In genomic region chr2:224572338-224572737, GRCh38 we compare ENCODE assay signal across 21 cellular contexts. TPM values are rescaled to one million over a fixed set of nuclear protein-coding genes. Genes with fewer than 3 reads are reported as not detected.
DNase-seq lines count a peak whose midpoint lies in the region; ATAC-seq and TF ChIP-seq lines count a peak whose summit lies in the region.
"Had no signal": no experiment of that assay in that cellular context is flagged by ENCODE, and none has a peak within 500 bp of the region (broad histone marks: within the 10 kb centered on the region; RNA-seq: fewer than 3 reads in every experiment).

No MANE protein-coding gene starts in this region.

- 85 to 87% methylated on average over 4 of the region's 4 CpGs for WGBS in sigmoid colon, 2 donors

- TF ChIP-seq EP300 in sigmoid colon (IDR thresholded peaks at IDR 0.05) = no peak

- no peak overlapping the region for H3K4me3 ChIP-seq in SJCRH30
- H3K4me3 ChIP-seq in sigmoid colon = no peak overlapping the region
- H3K4me3 ChIP-seq: dorsolateral prefrontal cortex, suprapubic skin had no signal

- H3K4me3 Mint-ChIP-seq in natural killer cell (no peak overlapping the region), naive B cell (peak overlapping the region in 5 of 8 donors; percentile 4 to 40 (median 36))
- H3K4me3 Mint-ChIP-seq in natural killer cell treated with Interleukin-12 subunit alpha and Interleukin-12 subunit beta and Interleukin-15 and Interleukin-18, amount 100 ng/mL, for 72 hours = no peak overlapping the region
- H3K4me3 Mint-ChIP-seq: activated B cell treated with CpG ODN at 0.5 μM for 24 hours; stimulated activated naive B cell treated with anti-CD40 and anti-IgM and Interleukin-4, amounts not matched to agents 10 μg/mL and 1 μg/mL and 100 μg/mL, for 72 hours had no signal

- H3K27me3 Mint-ChIP-seq in natural killer cell (ENCODE audit: low read depth in 2 of 2) (no peaks in the 10 kb centered on the region), naive B cell (no peaks in the 10 kb centered on the region)
- H3K27me3 Mint-ChIP-seq in natural killer cell treated with Interleukin-12 subunit alpha and Interleukin-12 subunit beta and Interleukin-15 and Interleukin-18, amount 100 ng/mL, for 72 hours = no peaks in the 10 kb centered on the region
- H3K27me3 Mint-ChIP-seq: activated B cell treated with CpG ODN at 0.5 μM for 24 hours; activated naive CD4-positive, alpha-beta T cell treated with anti-CD3 and anti-CD28 coated beads, Interleukin-2, amount 50 U/mL, for 24 hours; stimulated activated naive B cell treated with anti-CD40 and anti-IgM and Interleukin-4, amounts not matched to agents 10 μg/mL and 1 μg/mL and 100 μg/mL, for 72 hours had no signal

- DNase-seq in natural killer cell (no peak), SJCRH30 (peak; percentile 73 to 87), naive B cell (no peak), SKM-1 (lab: John Stamatoyannopoulos, UW; ENCODE audit: unreplicated experiment) (no peak), NCI-H1694 (lab: John Stamatoyannopoulos, UW) (no peak), sigmoid colon (no peak)
- DNase-seq in natural killer cell treated with Interleukin-12 subunit alpha and Interleukin-12 subunit beta and Interleukin-15 and Interleukin-18, amount 100 ng/mL, for 72 hours (ENCODE audit: low spot score) = no peak
- DNase-seq: activated B cell treated with CpG ODN at 0.5 μM for 24 hours; aorta; C1 segment of cervical spinal cord; cerebellar nuclear complex; dorsolateral prefrontal cortex; kidney glomerular epithelial cell; NCI-H1105 treated with DMSO at 0.1 percent for 48 hours; NCI-H2171 treated with DMSO at 0.1 percent for 48 hours; NCI-H774; OCI-M1; stimulated activated CD4-positive, alpha-beta T cell treated with anti-CD3 and anti-CD28 coated beads, Interleukin-4, amount 100 ng/mL, for 1 hour; stimulated activated naive B cell treated with anti-CD40 and anti-IgM and Interleukin-4, amounts not matched to agents 10 μg/mL and 1 μg/mL and 100 μg/mL, for 72 hours had no signal

- TF ChIP-seq CTCF in natural killer cell (IDR thresholded peaks at IDR 0.05) (no peak), sigmoid colon (IDR thresholded peaks at IDR 0.05) (no peak)

- H3K27ac ChIP-seq in SJCRH30 (no peak overlapping the region), sigmoid colon (no peak overlapping the region)
- H3K27ac ChIP-seq: dorsolateral prefrontal cortex, suprapubic skin had no signal

- H3K9me3 ChIP-seq in SJCRH30 (replicated peaks) (no peaks in the 10 kb centered on the region), sigmoid colon (no peaks in the 10 kb centered on the region)
- H3K9me3 ChIP-seq: suprapubic skin had no signal

- H3K36me3 ChIP-seq in SJCRH30 (peaks cover 12% of the 10 kb centered on the region), sigmoid colon (no peaks in the 10 kb centered on the region)
- H3K36me3 ChIP-seq: suprapubic skin had no signal

- H3K9me3 Mint-ChIP-seq in natural killer cell = no peaks in the 10 kb centered on the region
- no peaks in the 10 kb centered on the region for H3K9me3 Mint-ChIP-seq in natural killer cell treated with Interleukin-12 subunit alpha and Interleukin-12 subunit beta and Interleukin-15 and Interleukin-18, amount 100 ng/mL, for 72 hours
- H3K9me3 Mint-ChIP-seq in naive B cell = peaks cover 0 to 7% (median 4%) of the 10 kb centered on the region in 7 donors
- H3K9me3 Mint-ChIP-seq: activated B cell treated with CpG ODN at 0.5 μM for 24 hours; activated naive CD4-positive, alpha-beta T cell treated with anti-CD3 and anti-CD28 coated beads, Interleukin-2, amount 50 U/mL, for 24 hours had no signal

- TF ChIP-seq POLR2A in sigmoid colon (IDR thresholded peaks at IDR 0.05) = no peak

- intact Hi-C loops in natural killer cell (cut with micrococcal nuclease) (no loop called here), sigmoid colon (cut with DNase I) (no loop called here)

- H3K36me3 Mint-ChIP-seq in natural killer cell (no peaks in the 10 kb centered on the region), naive B cell (peaks cover 9% of the 10 kb centered on the region in 2 donors)
- peaks cover 7% of the 10 kb centered on the region for H3K36me3 Mint-ChIP-seq in natural killer cell treated with Interleukin-12 subunit alpha and Interleukin-12 subunit beta and Interleukin-15 and Interleukin-18, amount 100 ng/mL, for 72 hours

- ATAC-seq in natural killer cell = no peak
- ATAC-seq in natural killer cell treated with Interleukin-12 subunit alpha and Interleukin-12 subunit beta and Interleukin-15 and Interleukin-18, amount 100 ng/mL, for 72 hours = no peak
- no peak for ATAC-seq in naive B cell (ENCODE audit: low read depth in 2 of 2)
- ATAC-seq: stimulated activated naive B cell treated with anti-CD40 and anti-IgM and Interleukin-4, amounts not matched to agents 10 μg/mL and 1 μg/mL and 100 μg/mL, for 72 hours had no signal

- H3K4me1 ChIP-seq in SJCRH30 = peaks cover 37% of the 10 kb centered on the region
- H3K4me1 ChIP-seq in sigmoid colon = peaks cover 0 to 99% (median 78%) of the 10 kb centered on the region in 4 donors

- H3K4me1 Mint-ChIP-seq in natural killer cell (peaks cover 77% of the 10 kb centered on the region in 2 donors), naive B cell (peaks cover 62 to 85% (median 80%) of the 10 kb centered on the region in 3 donors)
- H3K4me1 Mint-ChIP-seq in natural killer cell treated with Interleukin-12 subunit alpha and Interleukin-12 subunit beta and Interleukin-15 and Interleukin-18, amount 100 ng/mL, for 72 hours (ENCODE audit: low read depth in 2 of 2) = peaks cover 45 to 66% of the 10 kb centered on the region in 2 donors

- H3K27me3 ChIP-seq in SJCRH30 (no peaks in the 10 kb centered on the region), sigmoid colon (no peaks in the 10 kb centered on the region)
- H3K27me3 ChIP-seq: dorsolateral prefrontal cortex, suprapubic skin had no signal

- H3K27ac Mint-ChIP-seq in natural killer cell = peak overlapping the region; percentile 18 to 34
- peak overlapping the region in 1 of 2 donors; percentile 57 for H3K27ac Mint-ChIP-seq in natural killer cell treated with Interleukin-12 subunit alpha and Interleukin-12 subunit beta and Interleukin-15 and Interleukin-18, amount 100 ng/mL, for 72 hours
- no peak overlapping the region for H3K27ac Mint-ChIP-seq in naive B cell
- H3K27ac Mint-ChIP-seq: stimulated activated naive B cell treated with anti-CD40 and anti-IgM and Interleukin-4, amounts not matched to agents 10 μg/mL and 1 μg/mL and 100 μg/mL, for 72 hours had no signal

RNA-seq across cellular contexts. Expression of gene CUL3, which starts 12.8 kb away (rescaled TPM):
- total RNA-seq in natural killer cell (100 to 1,000 TPM; 102 to 125 (median 115) TPM), sigmoid colon (10 to 100 TPM; 59.3 to 65.8 (median 63.6) TPM)
- 100 to 1,000 TPM in 1 of 2 donors, 10 to 100 TPM in 1; 86.4 to 103 TPM for total RNA-seq in natural killer cell treated with Interleukin-12 subunit alpha and Interleukin-12 subunit beta and Interleukin-15 and Interleukin-18, amount 100 ng/mL, for 72 hours
- 158 and 160 TPM in 2 replicates for total RNA-seq in SJCRH30 (2014; rRNA removed; shearing (Covaris generic))
- polyA plus RNA-seq in naive B cell (ENCODE audit: low read depth in 6 of 6) (10 to 100 TPM; 29.4 to 65.2 (median 40.3) TPM), sigmoid colon (10 to 100 TPM; 63.0 to 85.3 (median 71.5) TPM)

Comparison
In these comparisons a context has a peak if more than half of its experiments do, and no peak if none do; other contexts are left out.
1. DNase-seq: peak in SJCRH30 (2 of 2); none in natural killer cell (single experiment), natural killer cell treated with Interleukin-12 subunit alpha and Interleukin-12 subunit beta and Interleukin-15 and Interleukin-18, amount 100 ng/mL, for 72 hours (single experiment), naive B cell (single experiment), SKM-1 (single experiment), NCI-H1694 (single experiment) and sigmoid colon (single experiment).
2. H3K27ac Mint-ChIP-seq: peak in natural killer cell (2 of 2); none in naive B cell (0 of 6).
3. H3K4me3 Mint-ChIP-seq: peak in naive B cell (5 of 8); none in natural killer cell (single experiment) and natural killer cell treated with Interleukin-12 subunit alpha and Interleukin-12 subunit beta and Interleukin-15 and Interleukin-18, amount 100 ng/mL, for 72 hours (single experiment).